ENCODE assay signal across 12 cellular contexts in genomic region chrX:25003066-25003849, GRCh38. TPM values are rescaled to one million over a fixed set of nuclear protein-coding genes. Genes with fewer than 3 reads are reported as not detected.
DNase-seq lines count a peak whose midpoint lies in the region; ATAC-seq and TF ChIP-seq lines count a peak whose summit lies in the region.
"Had no signal": no experiment of that assay in that cellular context is flagged by ENCODE, and none has a peak within 500 bp of the region (broad histone marks: within the 10 kb centered on the region; RNA-seq: fewer than 3 reads in every experiment).

No MANE protein-coding gene starts in this region.

- no peaks in the 10 kb centered on the region for H4K20me1 ChIP-seq in PC-9 (ENCODE audit: insufficient read depth)

- H3K4me3 Mint-ChIP-seq in T-cell (peak overlapping the region in 2 of 3 donors; percentile 25 to 51), neural crest cell (peak overlapping the region; percentile 82)

- H3K9me3 ChIP-seq in ES-I3 (ENCODE audit: control insufficient read depth, insufficient read depth, low read length) (no peaks in the 10 kb centered on the region), PC-9 (ENCODE audit: insufficient read depth, low read depth) (no peaks in the 10 kb centered on the region)

- intact Hi-C loops in PC-9 (cut with micrococcal nuclease; ENCODE audit: unreplicated experiment), result no loop called here

- no peaks in the 10 kb centered on the region for H3K27me3 ChIP-seq in PC-9 (ENCODE audit: insufficient read depth, low read depth)

- no peaks in the 10 kb centered on the region for H3K9me3 Mint-ChIP-seq in T-cell
- H3K9me3 Mint-ChIP-seq in neural crest cell, result no peaks in the 10 kb centered on the region

- no TSS peak for BruUV-seq in PC-9 (replicated peaks; lab: Mats Ljungman, UMichigan)

- H3K4me3 ChIP-seq in epithelial cell of esophagus (ENCODE audit: low read length) (peak overlapping the region; percentile 21), PC-9 (no peak overlapping the region)

- no peak overlapping the region for H2AFZ ChIP-seq in PC-9

- H3K36me3 ChIP-seq in ES-I3 (ENCODE audit: insufficient read depth, low read length) (no peaks in the 10 kb centered on the region), PC-9 (ENCODE audit: low read depth) (no peaks in the 10 kb centered on the region)

- no peak overlapping the region for H3K4me2 ChIP-seq in PC-9

- no peak for DNase-seq in T-cell
- peak; percentile 32 for DNase-seq in epithelial cell of esophagus (ENCODE audit: low read depth)
- DNase-seq in neural crest cell (ENCODE audit: low read depth, low spot score), result no peak
- no peak for DNase-seq in GM19240 (ENCODE audit: insufficient read length, low spot score)
- no peak for DNase-seq in PC-9
- no peak for DNase-seq in NCI-H2171 (lab: John Stamatoyannopoulos, UW)
- DNase-seq: NCI-H1048; stimulated activated CD4-positive, alpha-beta T cell treated with anti-CD3 and anti-CD28 coated beads, Interleukin-15, amount 100 ng/mL, for 24 hours; T-helper 9 cell had no signal

- peak overlapping the region; percentile 51; the same call in 1 of the 2 replicates for H3K9ac ChIP-seq in ES-I3 (ENCODE audit: low read depth, low read length)

- peak overlapping the region in 1 of 2 donors; percentile 55 for H3K27ac Mint-ChIP-seq in T-cell
- H3K27ac Mint-ChIP-seq in neural crest cell (ENCODE audit: unreplicated experiment), result no peak overlapping the region

- CTCF ChIA-PET in T-cell (lab: Charles Lee), result no interaction called here
- CTCF ChIA-PET in PC-9 (lab: Charles Lee), result no interaction called here

- H3K9me2 ChIP-seq in PC-9 (ENCODE audit: insufficient read depth), result no peaks in the 10 kb centered on the region

- TF ChIP-seq CTCF in epithelial cell of esophagus (IDR thresholded peaks at IDR 0.05; ENCODE audit: insufficient read depth, low read depth, low read length, missing control alignments) (no peak), neural crest cell (conservative IDR thresholded peaks at IDR 0.05) (no peak), PC-9 (conservative IDR thresholded peaks at IDR 0.05) (no peak)

- H3K4me1 ChIP-seq in ES-I3 (ENCODE audit: insufficient read depth, low read length) (peaks cover 8% of the 10 kb centered on the region), PC-9 (replicated peaks; ENCODE audit: insufficient read depth) (no peaks in the 10 kb centered on the region)

- POLR2A ChIA-PET in T-cell (lab: Charles Lee), result no interaction called here
- POLR2A ChIA-PET in PC-9 (lab: Charles Lee; ENCODE audit: unreplicated experiment), result no interaction called here

- no peaks in the 10 kb centered on the region for H3K36me3 Mint-ChIP-seq in T-cell
- peaks cover 8% of the 10 kb centered on the region for H3K36me3 Mint-ChIP-seq in neural crest cell (ENCODE audit: low read depth)

- H3K79me2 ChIP-seq in PC-9 (ENCODE audit: low read depth), result no peaks in the 10 kb centered on the region

- H3K27me3 Mint-ChIP-seq in T-cell, result peaks cover 42 to 46% of the 10 kb centered on the region in 2 donors
- H3K27me3 Mint-ChIP-seq in neural crest cell (ENCODE audit: low read depth), result peaks cover 91% of the 10 kb centered on the region

- no peak for ATAC-seq in T-cell (replicated peaks in 1 of 4)
- no peak for ATAC-seq in GM21526 (IDR thresholded peaks at IDR 0.05; ENCODE audit: low FRiP score, unreplicated experiment)

- no peak overlapping the region for H3K27ac ChIP-seq in PC-9

- no peaks in the 10 kb centered on the region for H3F3A ChIP-seq in PC-9 (ENCODE audit: insufficient read depth, low read depth)

- peaks cover 14 to 26% (median 18%) of the 10 kb centered on the region in 3 donors for H3K4me1 Mint-ChIP-seq in T-cell
- peaks cover 37% of the 10 kb centered on the region for H3K4me1 Mint-ChIP-seq in neural crest cell

RNA-seq across cellular contexts. Expression of gene ARX, which starts 12.5 kb away (rescaled TPM):
- total RNA-seq in T-cell (not detected), neural crest cell (0.16 and 0.20 TPM in 2 replicates), PC-9 (2021) (not detected in 2 replicates)
- total RNA-seq: fibroblast of lung had no signal
